Comparison of ENCODE assay signal across 14 cellular contexts in genomic region chr3:115190747-115191146, GRCh38. TPM values are rescaled to one million over a fixed set of nuclear protein-coding genes. Genes with fewer than 3 reads are reported as not detected.
A peak's percentile ranks its signal among the peaks of the same experiment; 100 is the strongest.
DNase-seq lines count a peak whose midpoint lies in the region; TF ChIP-seq lines count a peak whose summit lies in the region.
"Had no signal": no experiment of that assay in that cellular context is flagged by ENCODE, and none has a peak within 500 bp of the region (broad histone marks: within the 10 kb centered on the region; RNA-seq: fewer than 3 reads in every experiment).

No MANE protein-coding gene starts in this region.

- no peak overlapping the region for H3K4me3 Mint-ChIP-seq in endodermal cell
- H3K4me3 Mint-ChIP-seq: CD4-positive, alpha-beta memory T cell; GM23338; H9; HFFc6 had no signal

- no peak overlapping the region for H3K4me3 ChIP-seq in HEK293 (ENCODE audit: low read depth, low read length)
- peak overlapping the region; percentile 2 for H3K4me3 ChIP-seq in endodermal cell (ENCODE audit: low read length)
- H3K4me3 ChIP-seq in spleen = no peak overlapping the region
- H3K4me3 ChIP-seq: GM23338 had no signal

- H3K36me3 ChIP-seq in HEK293 (ENCODE audit: control insufficient read depth in 2 of 2, insufficient read depth in 1 of 2, low read length in 2 of 2) (no peaks in the 10 kb centered on the region), endodermal cell (ENCODE audit: control insufficient read depth, insufficient read depth, low read length) (no peaks in the 10 kb centered on the region), spleen (no peaks in the 10 kb centered on the region)

- TF ChIP-seq CTCF in HEK293 (tag by site-specific recombination; IDR thresholded peaks at IDR 0.05) (no peak), endodermal cell (conservative IDR thresholded peaks at IDR 0.05) (no peak), spleen (IDR thresholded peaks at IDR 0.05 in 8 of 11, conservative IDR thresholded peaks at IDR 0.05 in 3 of 11) (no peak)

- POLR2A ChIA-PET in HEK293 (lab: Yijun Ruan, JAX) = no interaction called here

- H3K9me3 Mint-ChIP-seq in endodermal cell = peaks cover 38% of the 10 kb centered on the region
- H3K9me3 Mint-ChIP-seq: HFFc6 had no signal

- H3K36me3 Mint-ChIP-seq in endodermal cell (ENCODE audit: low read depth) = peaks cover 2% of the 10 kb centered on the region

- intact Hi-C loops in spleen (cut with DNase I; ENCODE audit: low total_unique reads) = no loop called here

- H3K4me1 ChIP-seq in HEK293 (ENCODE audit: control insufficient read depth, insufficient read depth, low read length) = no peaks in the 10 kb centered on the region
- no peaks in the 10 kb centered on the region for H3K4me1 ChIP-seq in endodermal cell (ENCODE audit: control insufficient read depth, insufficient read depth, low read length)
- peaks cover 0 to 6% (median 0%) of the 10 kb centered on the region in 6 donors for H3K4me1 ChIP-seq in spleen

- CTCF ChIA-PET in HEK293 (lab: Yijun Ruan, JAX) = interaction anchor here (0.5 kb wide), 1 partner anchor 324 kb away, joined by 6 read pairs; no protein-coding TSS in a partner anchor

- peaks cover 8% of the 10 kb centered on the region for H3K4me1 Mint-ChIP-seq in endodermal cell
- H3K4me1 Mint-ChIP-seq: GM23338 had no signal

- TF ChIP-seq POLR2A in spleen (IDR thresholded peaks at IDR 0.05) = no peak

- H3K9me3 ChIP-seq in HEK293 (ENCODE audit: control insufficient read depth, insufficient read depth, low read depth, low read length) = no peaks in the 10 kb centered on the region
- peaks cover 63% of the 10 kb centered on the region for H3K9me3 ChIP-seq in endodermal cell (ENCODE audit: control insufficient read depth, low read length)
- H3K9me3 ChIP-seq in spleen = peaks cover 0 to 34% (median 23%) of the 10 kb centered on the region in 8 donors

- H3K27me3 ChIP-seq in endodermal cell (ENCODE audit: control insufficient read depth, insufficient read depth, low read length, poor library complexity, severe bottlenecking) = no peaks in the 10 kb centered on the region
- H3K27me3 ChIP-seq in spleen (replicated peaks in 1 of 7) = no peaks in the 10 kb centered on the region

- DNase-seq in NCI-H2171 treated with DMSO at 0.1 percent for 48 hours (lab: John Stamatoyannopoulos, UW) = peak; percentile 26
- no peak for DNase-seq in NCI-H2171 (lab: John Stamatoyannopoulos, UW)
- DNase-seq in endodermal cell = no peak
- DNase-seq in spleen = no peak
- DNase-seq in NCI-H82 treated with DMSO at 0.1 percent for 48 hours (lab: John Stamatoyannopoulos, UW; ENCODE audit: unreplicated experiment) = no peak
- DNase-seq: C1 segment of cervical spinal cord; CD4-positive, alpha-beta memory T cell; COR-L47; DMS153; DMS79 treated with DMSO at 0.1 percent for 48 hours; H9; HFFc6 had no signal

- no peak overlapping the region for H3K9ac ChIP-seq in endodermal cell (ENCODE audit: extremely low read depth, low read length, poor library complexity, severe bottlenecking)

- H3K27ac ChIP-seq in HEK293 (ENCODE audit: extremely low read depth, low read depth, low read length) (no peak overlapping the region), endodermal cell (ENCODE audit: low read depth, low read length) (no peak overlapping the region), spleen (no peak overlapping the region)

- H3K27ac Mint-ChIP-seq in endodermal cell = no peak overlapping the region
- H3K27ac Mint-ChIP-seq: CD4-positive, alpha-beta memory T cell; GM23338; H9; HFFc6 had no signal

- no peaks in the 10 kb centered on the region for H3K27me3 Mint-ChIP-seq in endodermal cell (ENCODE audit: insufficient read depth)

TF ChIP-seq in HEK293, 187 proteins besides CTCF, POLR2A, EP300 and RAD21:
- TF ChIP-seq, protein P1, sequence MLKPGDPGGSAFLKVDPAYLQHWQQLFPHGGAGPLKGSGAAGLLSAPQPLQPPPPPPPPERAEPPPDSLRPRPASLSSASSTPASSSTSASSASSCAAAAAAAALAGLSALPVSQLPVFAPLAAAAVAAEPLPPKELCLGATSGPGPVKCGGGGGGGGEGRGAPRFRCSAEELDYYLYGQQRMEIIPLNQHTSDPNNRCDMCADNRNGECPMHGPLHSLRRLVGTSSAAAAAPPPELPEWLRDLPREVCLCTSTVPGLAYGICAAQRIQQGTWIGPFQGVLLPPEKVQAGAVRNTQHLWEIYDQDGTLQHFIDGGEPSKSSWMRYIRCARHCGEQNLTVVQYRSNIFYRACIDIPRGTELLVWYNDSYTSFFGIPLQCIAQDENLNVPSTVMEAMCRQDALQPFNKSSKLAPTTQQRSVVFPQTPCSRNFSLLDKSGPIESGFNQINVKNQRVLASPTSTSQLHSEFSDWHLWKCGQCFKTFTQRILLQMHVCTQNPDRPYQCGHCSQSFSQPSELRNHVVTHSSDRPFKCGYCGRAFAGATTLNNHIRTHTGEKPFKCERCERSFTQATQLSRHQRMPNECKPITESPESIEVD (tag by site-specific recombination; IDR thresholded peaks at IDR 0.05) = no peak
- TF ChIP-seq ZNF596 (tag by site-specific recombination; IDR thresholded peaks at IDR 0.05) (no peak), ZNF155 (tag by site-specific recombination; IDR thresholded peaks at IDR 0.05) (peak; percentile 64; the same call in 1 of the 2 replicates), SETDB1 (IDR thresholded peaks at IDR 0.05; ENCODE audit: insufficient read length, low read length) (peak; percentile 97), TRIM28 (IDR thresholded peaks at IDR 0.05; ENCODE audit: borderline replicate concordance, low read length) (0 out of 2 replicates have a peak, but pooled peaks have one; percentile 29)

RNA-seq across cellular contexts. Expression of gene ZBTB20, which starts 43.7 kb away (rescaled TPM):
- total RNA-seq in endodermal cell (1 to 10 TPM; 1.6 to 2.9 TPM), spleen (10 to 100 TPM; 55.5 to 89.7 (median 78.8) TPM)
- 4.8 TPM for polyA plus RNA-seq in endodermal cell (2013, experiment 1 of 2)
- 6.8 TPM for polyA plus RNA-seq in endodermal cell (2013, experiment 2 of 2)
- polyA plus RNA-seq in spleen = 1 to 10 TPM in 1 of 3 donors, under 1 TPM in 2; 0.32 to 2.6 (median 0.72) TPM

Comparison
In these comparisons a context has a peak if more than half of its experiments do, and no peak if none do; other contexts are left out.
1. RNA of gene ZBTB20, which starts 43.7 kb away (total RNA-seq): 55.5 to 89.7 TPM in spleen; 1.6 to 2.9 TPM in endodermal cell; every median in the first group is over 10 times any median in the second.